2 cellular contexts compared by ENCODE assay signal in genomic region chr11:93525601-93526000, GRCh38.
TF ChIP-seq lines count a peak whose summit lies in the region.

No MANE protein-coding gene starts in this region.

TF ChIP-seq in liver, 16 proteins besides CTCF, POLR2A, EP300 and RAD21 (continued from another document):
- TF ChIP-seq REST (IDR thresholded peaks at IDR 0.05) (no peak), TAF1 (conservative IDR thresholded peaks at IDR 0.05) (no peak), GABPA (IDR thresholded peaks at IDR 0.05 in 1 of 2, conservative IDR thresholded peaks at IDR 0.05 in 1 of 2) (no peak), ATF3 (IDR thresholded peaks at IDR 0.05) (no peak), MAX (IDR thresholded peaks at IDR 0.05) (no peak)

TF ChIP-seq in HepG2, 621 proteins besides CTCF, POLR2A, EP300 and RAD21:
- TF ChIP-seq HINFP (CRISPR knock-in tag; IDR thresholded peaks at IDR 0.05; ENCODE audit: low read depth) (no peak), SP5 (CRISPR knock-in tag; IDR thresholded peaks at IDR 0.05; ENCODE audit: borderline replicate concordance, low read depth) (no peak), ZNF619 (CRISPR knock-in tag; IDR thresholded peaks at IDR 0.05) (no peak), HOXA7 (CRISPR knock-in tag; IDR thresholded peaks at IDR 0.05) (no peak), ZBED4 (CRISPR knock-in tag; IDR thresholded peaks at IDR 0.05; ENCODE audit: borderline replicate concordance) (no peak), NFKB2 (CRISPR knock-in tag; IDR thresholded peaks at IDR 0.05; ENCODE audit: borderline replicate concordance) (no peak), RFX1 (IDR thresholded peaks at IDR 0.05) (no peak), ZNF710 (CRISPR knock-in tag; IDR thresholded peaks at IDR 0.05; ENCODE audit: borderline replicate concordance) (no peak), NCOR1 (IDR thresholded peaks at IDR 0.05; ENCODE audit: borderline replicate concordance, low read length) (no peak), ZFP36 (IDR thresholded peaks at IDR 0.05; ENCODE audit: borderline replicate concordance, low read depth, low read length, partially characterized antibody) (no peak), NFE2 (CRISPR knock-in tag; IDR thresholded peaks at IDR 0.05) (no peak), FOSL2 (CRISPR knock-in tag; IDR thresholded peaks at IDR 0.05) (no peak), GTF3A (CRISPR knock-in tag; conservative IDR thresholded peaks at IDR 0.05) (no peak), ZNF24 (IDR thresholded peaks at IDR 0.05) (no peak), MNT (IDR thresholded peaks at IDR 0.05) (no peak), MYNN (CRISPR knock-in tag; IDR thresholded peaks at IDR 0.05; ENCODE audit: low read depth) (no peak)
